Comparison of ENCODE assay signal across 1 cellular context in genomic region chr14:90384543-90384911, GRCh38.
TF ChIP-seq lines count a peak whose summit lies in the region.

No MANE protein-coding gene starts in this region.

TF ChIP-seq in GM12878, 131 proteins besides CTCF, POLR2A, EP300 and RAD21:
- TF ChIP-seq MTA2 (IDR thresholded peaks at IDR 0.05; ENCODE audit: low read depth): 0 out of 2 replicates have a peak, but pooled peaks have one; percentile 1
- TF ChIP-seq EED (IDR thresholded peaks at IDR 0.05; ENCODE audit: low read depth): no peak
- peak; percentile 28; the same call in 1 of the 2 replicates for TF ChIP-seq RUNX3 (IDR thresholded peaks at IDR 0.05; ENCODE audit: low read length)
